Comparison of ENCODE assay signal across 8 cellular contexts in the genomic region with DNA sequence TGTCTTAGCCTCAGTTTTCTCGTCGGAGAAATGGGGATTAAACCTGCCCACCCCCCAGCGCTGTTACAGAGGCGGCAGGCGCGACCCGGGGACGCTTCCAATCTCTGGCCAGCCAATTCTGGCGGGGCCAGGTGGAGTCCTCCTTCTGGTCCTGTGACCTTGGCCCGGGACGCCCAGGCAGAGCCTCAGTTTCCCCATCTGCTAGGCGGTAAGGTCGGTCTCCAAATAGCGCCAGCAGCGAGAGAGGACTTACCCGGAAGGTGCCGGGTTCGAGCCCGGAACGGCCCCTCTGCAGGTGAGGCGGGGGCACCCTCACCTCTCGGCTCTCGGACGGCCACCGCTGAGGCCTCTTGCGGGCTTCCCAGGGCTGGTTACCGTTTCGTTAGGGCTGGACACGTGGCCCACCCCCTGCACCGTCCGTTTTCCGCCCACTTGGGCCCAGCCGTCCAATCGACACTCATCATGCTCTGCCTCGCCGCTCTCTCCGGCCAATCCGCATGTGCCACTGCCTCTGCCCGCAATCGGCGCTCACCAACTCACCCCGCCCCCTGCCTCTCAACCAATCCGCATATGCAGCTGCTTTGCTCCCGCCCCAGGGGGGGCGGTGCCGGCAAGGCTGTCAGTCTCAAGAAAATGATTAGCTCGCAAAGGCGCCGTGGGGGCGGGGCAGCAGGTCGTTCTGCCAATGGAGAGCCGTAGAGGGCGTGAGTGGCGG. TPM values are rescaled to one million over a fixed set of nuclear protein-coding genes. Genes with fewer than 3 reads are reported as not detected.
A peak's percentile ranks its signal among the peaks of the same experiment; 100 is the strongest.
DNase-seq lines count a peak whose midpoint lies in the region; ATAC-seq and FAIRE-seq lines count a peak whose summit lies in the region.

A gene with protein sequence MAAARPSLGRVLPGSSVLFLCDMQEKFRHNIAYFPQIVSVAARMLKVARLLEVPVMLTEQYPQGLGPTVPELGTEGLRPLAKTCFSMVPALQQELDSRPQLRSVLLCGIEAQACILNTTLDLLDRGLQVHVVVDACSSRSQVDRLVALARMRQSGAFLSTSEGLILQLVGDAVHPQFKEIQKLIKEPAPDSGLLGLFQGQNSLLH (minus strand): TSS at position 384 of the 715 bp plus-strand sequence. CDS start 5,156 bp downstream, outside the sequence.

- peak; percentile 93 for ATAC-seq in GM21786 (IDR thresholded peaks at IDR 0.05; ENCODE audit: unreplicated experiment)
- peak; percentile 96 to 97 for ATAC-seq in activated T-cell treated with anti-CD3 and anti-CD28 coated beads, Interleukin-2, amount 50 U/mL, for 72 hours (replicated peaks in 1 of 2)
- ATAC-seq in esophagus mucosa = peak; percentile 97

- peaks cover 12% of the 10 kb centered on the region for H3K4me1 ChIP-seq in muscle layer of colon (ENCODE audit: insufficient read depth, low read length)

- FAIRE-seq in RCC 7860 (lab: Jason Lieb, UNC) = peak; percentile 91

- peak; percentile 99 for DNase-seq in DMS79 (lab: John Stamatoyannopoulos, UW)
- DNase-seq in RCC 7860 (ENCODE audit: low spot score) = peak; percentile 96
- peak; percentile 100 for DNase-seq in activated T-cell treated with anti-CD3 and anti-CD28 coated beads, Interleukin-2, amount 50 U/mL, for 72 hours
- DNase-seq in stimulated activated CD8-positive, alpha-beta memory T cell treated with anti-CD3 and anti-CD28 coated beads, Interleukin-7, amount 100 ng/mL, for 24 hours (ENCODE audit: low read depth) = peak; percentile 100

- H3K36me3 Mint-ChIP-seq in activated T-cell treated with anti-CD3 and anti-CD28 coated beads, Interleukin-2, amount 50 U/mL, for 72 hours (ENCODE audit: insufficient read depth in 2 of 2) = no peaks in the 10 kb centered on the region

- peaks cover 29% of the 10 kb centered on the region for H3K4me1 Mint-ChIP-seq in activated T-cell treated with anti-CD3 and anti-CD28 coated beads, Interleukin-2, amount 50 U/mL, for 72 hours (ENCODE audit: low read depth)

- H3K4me3 ChIP-seq in muscle layer of colon (ENCODE audit: low read depth in 1 of 2, low read length in 2 of 2) = peak within 1 kb of the TSS; percentile 67 to 82

- peak within 1 kb of the TSS; percentile 88 to 92 for H3K4me3 Mint-ChIP-seq in activated T-cell treated with anti-CD3 and anti-CD28 coated beads, Interleukin-2, amount 50 U/mL, for 72 hours

- H3K27me3 Mint-ChIP-seq in activated T-cell treated with anti-CD3 and anti-CD28 coated beads, Interleukin-2, amount 50 U/mL, for 72 hours (ENCODE audit: low read depth) = no peaks in the 10 kb centered on the region

- H3K36me3 ChIP-seq in KOPT-K1 (ENCODE audit: insufficient read depth, low read length) (no peaks in the 10 kb centered on the region), muscle layer of colon (ENCODE audit: insufficient read depth, low read length) (no peaks in the 10 kb centered on the region)

- H3K9ac ChIP-seq in muscle layer of colon (ENCODE audit: low read length) = peak within 1 kb of the TSS; percentile 72

- H3K9me3 Mint-ChIP-seq in activated T-cell treated with anti-CD3 and anti-CD28 coated beads, Interleukin-2, amount 50 U/mL, for 72 hours = no peaks in the 10 kb centered on the region

- H3K27ac Mint-ChIP-seq in activated T-cell treated with anti-CD3 and anti-CD28 coated beads, Interleukin-2, amount 50 U/mL, for 72 hours = peak within 1 kb of the TSS; percentile 64

- H3K9me3 ChIP-seq in KOPT-K1 (ENCODE audit: insufficient read depth, low read length, poor library complexity, severe bottlenecking) = no peaks in the 10 kb centered on the region
- H3K9me3 ChIP-seq in muscle layer of colon (ENCODE audit: low read length) = no peaks in the 10 kb centered on the region

- H3K27me3 ChIP-seq in muscle layer of colon (ENCODE audit: control insufficient read depth in 1 of 2, insufficient read depth in 2 of 2, low read length in 2 of 2) = no peaks in the 10 kb centered on the region

- peak within 1 kb of the TSS; percentile 85 for H3K27ac ChIP-seq in KOPT-K1 (ENCODE audit: low read depth, low read length, poor library complexity, severe bottlenecking)
- peak within 1 kb of the TSS; percentile 99 for H3K27ac ChIP-seq in muscle layer of colon (ENCODE audit: low read depth, low read length)

RNA-seq across cellular contexts. Expression of the gene that starts here (rescaled TPM):
- total RNA-seq in activated T-cell treated with anti-CD3 and anti-CD28 coated beads, Interleukin-2, amount 50 U/mL, for 72 hours = 10 to 100 TPM; 19.5 to 20.3 TPM
- 41.9 TPM for total RNA-seq in esophagus mucosa

Comparison
In these comparisons a context has a peak if more than half of its experiments do, and no peak if none do; other contexts are left out.
1. Peak in every context shown above with its lines: DNase-seq, ATAC-seq, H3K4me3 ChIP-seq and H3K27ac ChIP-seq.